Comparison of ENCODE assay signal across 34 cellular contexts in genomic region chrX:23118163-23118562, GRCh38.
"Had no signal": no experiment of that assay in that cellular context is flagged by ENCODE, and none has a peak within 500 bp of the region (broad histone marks: within the 10 kb centered on the region; RNA-seq: fewer than 3 reads in every experiment).

No MANE protein-coding gene starts in this region.

- H3K27me3 Mint-ChIP-seq: activated CD4-positive, alpha-beta memory T cell treated with anti-CD3 and anti-CD28 coated beads for 36 hours; activated CD4-positive, alpha-beta T cell treated with anti-CD3 and anti-CD28 coated beads for 36 hours; activated CD4-positive, alpha-beta T cell treated with anti-CD3 and anti-CD28 coated beads, Interleukin-2, amount 10 ng/mL, durations not matched to agents 24 days and 14 days; activated CD8-positive, alpha-beta memory T cell treated with anti-CD3 and anti-CD28 coated beads, Interleukin-2, amount 10 ng/mL, durations not matched to agents 7 days and 5 days; activated naive CD4-positive, alpha-beta T cell treated with anti-CD3 and anti-CD28 coated beads, Interleukin-2, amount 50 U/mL, for 24 hours; activated naive CD8-positive, alpha-beta T cell treated with anti-CD3 and anti-CD28 coated beads for 36 hours; activated naive CD8-positive, alpha-beta T cell treated with anti-CD3 and anti-CD28 coated beads, Interleukin-2, amount 50 U/mL, for 24 hours; central memory CD8-positive, alpha-beta T cell; dendritic cell treated with granulocyte-macrophage colony-stimulating factor and Interleukin-4, amounts not matched to agents 40 ng/mL and 50 ng/mL, for 4 days had no signal

- H3K9me3 ChIP-seq: adrenal gland, esophagus muscularis mucosa, gastrocnemius medialis, heart left ventricle had no signal

- H3K4me1 Mint-ChIP-seq: activated CD4-positive, alpha-beta T cell treated with anti-CD3 and anti-CD28 coated beads for 36 hours; activated CD4-positive, alpha-beta T cell treated with anti-CD3 and anti-CD28 coated beads, Interleukin-2, amount 10 ng/mL, durations not matched to agents 24 days and 14 days; activated CD8-positive, alpha-beta memory T cell treated with anti-CD3 and anti-CD28 coated beads, Interleukin-2, amount 10 ng/mL, durations not matched to agents 7 days and 5 days; activated naive CD4-positive, alpha-beta T cell treated with anti-CD3 and anti-CD28 coated beads, Interleukin-2, amount 50 U/mL, for 24 hours; activated naive CD8-positive, alpha-beta T cell treated with anti-CD3 and anti-CD28 coated beads for 36 hours; activated naive CD8-positive, alpha-beta T cell treated with anti-CD3 and anti-CD28 coated beads, Interleukin-2, amount 50 U/mL, for 24 hours; central memory CD8-positive, alpha-beta T cell had no signal

- H3K36me3 Mint-ChIP-seq: activated CD4-positive, alpha-beta memory T cell treated with anti-CD3 and anti-CD28 coated beads for 36 hours; activated CD8-positive, alpha-beta memory T cell treated with anti-CD3 and anti-CD28 coated beads, Interleukin-2, amount 10 ng/mL, durations not matched to agents 7 days and 5 days; activated naive CD4-positive, alpha-beta T cell treated with anti-CD3 and anti-CD28 coated beads, Interleukin-2, amount 50 U/mL, for 24 hours; activated naive CD8-positive, alpha-beta T cell treated with anti-CD3 and anti-CD28 coated beads for 36 hours had no signal

- H3K9me3 Mint-ChIP-seq: activated CD4-positive, alpha-beta memory T cell treated with anti-CD3 and anti-CD28 coated beads for 36 hours; activated CD4-positive, alpha-beta T cell treated with anti-CD3 and anti-CD28 coated beads, Interleukin-2, amount 10 ng/mL, durations not matched to agents 24 days and 14 days; activated naive CD4-positive, alpha-beta T cell treated with anti-CD3 and anti-CD28 coated beads for 36 hours; activated naive CD4-positive, alpha-beta T cell treated with anti-CD3 and anti-CD28 coated beads, Interleukin-2, amount 50 U/mL, for 24 hours; activated naive CD8-positive, alpha-beta T cell treated with anti-CD3 and anti-CD28 coated beads for 36 hours; activated naive CD8-positive, alpha-beta T cell treated with anti-CD3 and anti-CD28 coated beads, Interleukin-2, amount 50 U/mL, for 24 hours; activated T-helper 1 cell treated with anti-CD3 and anti-CD28 coated beads, Interleukin-12 subunit alpha, Interleukin-12 subunit beta, Interleukin-2, Interleukin-4 antibody, amounts not matched to agents 30 ng/mL and 10 ng/mL and 1 ng/mL, durations not matched to agents 14 hours and 24 hours and 36 hours; activated T-helper 2 cell treated with anti-CD3 and anti-CD28 coated beads, Interferon-gamma antibody, Interleukin-2, Interleukin-4, amounts not matched to agents 10 μg/mL and 5 μg/mL and 100 μg/mL, durations not matched to agents 14 hours and 24 hours and 36 hours; dendritic cell treated with granulocyte-macrophage colony-stimulating factor and Interleukin-4, amounts not matched to agents 40 ng/mL and 50 ng/mL, for 4 days; endodermal cell had no signal

- H3K36me3 ChIP-seq: adrenal gland, brain microvascular endothelial cell, esophagus muscularis mucosa, gastrocnemius medialis, heart left ventricle had no signal

- DNase-seq: activated CD4-positive, alpha-beta memory T cell treated with anti-CD3 and anti-CD28 coated beads for 36 hours; activated CD4-positive, alpha-beta T cell treated with anti-CD3 and anti-CD28 coated beads for 36 hours; activated CD4-positive, alpha-beta T cell treated with anti-CD3 and anti-CD28 coated beads, Interleukin-2, amount 10 ng/mL, durations not matched to agents 24 days and 14 days; activated CD4-positive, CD25-positive, alpha-beta regulatory T cell; activated CD4-positive, CD25-positive, alpha-beta regulatory T cell treated with anti-CD3 and anti-CD28 coated beads, Interleukin-2, amount 50 U/mL, for 72 hours; activated CD8-positive, alpha-beta memory T cell treated with anti-CD3 and anti-CD28 coated beads, Interleukin-2, amount 10 ng/mL, durations not matched to agents 7 days and 5 days; activated CD8-positive, alpha-beta memory T cell treated with anti-CD3 and anti-CD28 coated beads, Interleukin-2, amount 50 U/mL, for 4 hours; activated CD8-positive, alpha-beta T cell treated with anti-CD3 and anti-CD28 coated beads, Interleukin-2, amount 10 ng/mL, durations not matched to agents 7 days and 5 days; activated effector memory CD4-positive, alpha-beta T cell treated with anti-CD3 and anti-CD28 coated beads, Interleukin-2, amount 50 U/mL, for 16 hours; activated naive CD4-positive, alpha-beta T cell treated with anti-CD3 and anti-CD28 coated beads for 36 hours; activated naive CD8-positive, alpha-beta T cell treated with anti-CD3 and anti-CD28 coated beads for 36 hours; activated naive CD8-positive, alpha-beta T cell treated with anti-CD3 and anti-CD28 coated beads, Interleukin-2, amount 50 U/mL, for 24 hours; activated T-cell treated with anti-CD3 and anti-CD28 coated beads, Interleukin-2, amount 50 U/mL, for 1 hour; activated T-cell treated with anti-CD3 and anti-CD28 coated beads, Interleukin-2, amount 50 U/mL, for 48 hours; adrenal gland; amygdala; aorta; brain microvascular endothelial cell; dorsolateral prefrontal cortex; effector memory CD4-positive, alpha-beta T cell; endodermal cell; foreskin keratinocyte; gastrocnemius medialis; glutamatergic neuron; heart left ventricle; T-helper 2 cell had no signal

- FAIRE-seq: bronchial epithelial cell had no signal

- H3K27ac Mint-ChIP-seq: activated CD4-positive, alpha-beta memory T cell treated with anti-CD3 and anti-CD28 coated beads for 36 hours; activated CD4-positive, alpha-beta T cell treated with anti-CD3 and anti-CD28 coated beads for 36 hours; activated CD4-positive, alpha-beta T cell treated with anti-CD3 and anti-CD28 coated beads, Interleukin-2, amount 10 ng/mL, durations not matched to agents 24 days and 14 days; activated CD8-positive, alpha-beta memory T cell treated with anti-CD3 and anti-CD28 coated beads, Interleukin-2, amount 10 ng/mL, durations not matched to agents 7 days and 5 days; activated CD8-positive, alpha-beta T cell treated with anti-CD3 and anti-CD28 coated beads, Interleukin-2, amount 10 ng/mL, durations not matched to agents 7 days and 5 days; activated naive CD4-positive, alpha-beta T cell treated with anti-CD3 and anti-CD28 coated beads for 36 hours; activated naive CD4-positive, alpha-beta T cell treated with anti-CD3 and anti-CD28 coated beads, Interleukin-2, amount 50 U/mL, for 24 hours; activated naive CD8-positive, alpha-beta T cell treated with anti-CD3 and anti-CD28 coated beads for 36 hours; activated naive CD8-positive, alpha-beta T cell treated with anti-CD3 and anti-CD28 coated beads, Interleukin-2, amount 50 U/mL, for 24 hours; activated T-helper 1 cell treated with anti-CD3 and anti-CD28 coated beads, Interleukin-12 subunit alpha, Interleukin-12 subunit beta, Interleukin-2, Interleukin-4 antibody, amounts not matched to agents 30 ng/mL and 10 ng/mL and 1 ng/mL, durations not matched to agents 14 hours and 24 hours and 36 hours; activated T-helper 2 cell treated with anti-CD3 and anti-CD28 coated beads, Interferon-gamma antibody, Interleukin-2, Interleukin-4, amounts not matched to agents 10 μg/mL and 5 μg/mL and 100 μg/mL, durations not matched to agents 14 hours and 24 hours and 36 hours; dendritic cell treated with granulocyte-macrophage colony-stimulating factor and Interleukin-4, amounts not matched to agents 40 ng/mL and 50 ng/mL, for 4 days; endodermal cell had no signal

- H3K4me3 ChIP-seq: adrenal gland, coronary artery, dorsolateral prefrontal cortex, esophagus muscularis mucosa, gastrocnemius medialis, heart left ventricle had no signal

- ATAC-seq: activated CD4-positive, alpha-beta T cell treated with anti-CD3 and anti-CD28 coated beads for 36 hours; activated CD8-positive, alpha-beta memory T cell treated with anti-CD3 and anti-CD28 coated beads, Interleukin-2, amount 10 ng/mL, durations not matched to agents 7 days and 5 days; activated CD8-positive, alpha-beta T cell treated with anti-CD3 and anti-CD28 coated beads, Interleukin-2, amount 10 ng/mL, durations not matched to agents 7 days and 5 days; activated naive CD8-positive, alpha-beta T cell treated with anti-CD3 and anti-CD28 coated beads, Interleukin-2, amount 50 U/mL, for 24 hours; foreskin keratinocyte; gastrocnemius medialis; heart left ventricle had no signal

- H3K27ac ChIP-seq: adrenal gland, brain microvascular endothelial cell, coronary artery, dorsolateral prefrontal cortex, esophagus muscularis mucosa, foreskin keratinocyte, gastrocnemius medialis, heart left ventricle had no signal

- H3K4me1 ChIP-seq: adrenal gland, esophagus muscularis mucosa, foreskin keratinocyte, gastrocnemius medialis, heart left ventricle had no signal

- H3K27me3 ChIP-seq: adrenal gland, brain microvascular endothelial cell, esophagus muscularis mucosa, foreskin keratinocyte, gastrocnemius medialis, heart left ventricle had no signal

- H3K4me3 Mint-ChIP-seq: activated CD4-positive, alpha-beta memory T cell treated with anti-CD3 and anti-CD28 coated beads for 36 hours; activated CD4-positive, alpha-beta T cell treated with anti-CD3 and anti-CD28 coated beads for 36 hours; activated CD4-positive, alpha-beta T cell treated with anti-CD3 and anti-CD28 coated beads, Interleukin-2, amount 10 ng/mL, durations not matched to agents 24 days and 14 days; activated CD8-positive, alpha-beta memory T cell treated with anti-CD3 and anti-CD28 coated beads, Interleukin-2, amount 10 ng/mL, durations not matched to agents 7 days and 5 days; activated CD8-positive, alpha-beta T cell treated with anti-CD3 and anti-CD28 coated beads, Interleukin-2, amount 10 ng/mL, durations not matched to agents 7 days and 5 days; activated naive CD4-positive, alpha-beta T cell treated with anti-CD3 and anti-CD28 coated beads for 36 hours; activated naive CD4-positive, alpha-beta T cell treated with anti-CD3 and anti-CD28 coated beads, Interleukin-2, amount 50 U/mL, for 24 hours; activated naive CD8-positive, alpha-beta T cell treated with anti-CD3 and anti-CD28 coated beads for 36 hours; activated naive CD8-positive, alpha-beta T cell treated with anti-CD3 and anti-CD28 coated beads, Interleukin-2, amount 50 U/mL, for 24 hours; activated T-helper 1 cell treated with anti-CD3 and anti-CD28 coated beads, Interleukin-12 subunit alpha, Interleukin-12 subunit beta, Interleukin-2, Interleukin-4 antibody, amounts not matched to agents 30 ng/mL and 10 ng/mL and 1 ng/mL, durations not matched to agents 14 hours and 24 hours and 36 hours; central memory CD8-positive, alpha-beta T cell; dendritic cell treated with granulocyte-macrophage colony-stimulating factor and Interleukin-4, amounts not matched to agents 40 ng/mL and 50 ng/mL, for 4 days; endodermal cell had no signal
